In the genomic region with DNA sequence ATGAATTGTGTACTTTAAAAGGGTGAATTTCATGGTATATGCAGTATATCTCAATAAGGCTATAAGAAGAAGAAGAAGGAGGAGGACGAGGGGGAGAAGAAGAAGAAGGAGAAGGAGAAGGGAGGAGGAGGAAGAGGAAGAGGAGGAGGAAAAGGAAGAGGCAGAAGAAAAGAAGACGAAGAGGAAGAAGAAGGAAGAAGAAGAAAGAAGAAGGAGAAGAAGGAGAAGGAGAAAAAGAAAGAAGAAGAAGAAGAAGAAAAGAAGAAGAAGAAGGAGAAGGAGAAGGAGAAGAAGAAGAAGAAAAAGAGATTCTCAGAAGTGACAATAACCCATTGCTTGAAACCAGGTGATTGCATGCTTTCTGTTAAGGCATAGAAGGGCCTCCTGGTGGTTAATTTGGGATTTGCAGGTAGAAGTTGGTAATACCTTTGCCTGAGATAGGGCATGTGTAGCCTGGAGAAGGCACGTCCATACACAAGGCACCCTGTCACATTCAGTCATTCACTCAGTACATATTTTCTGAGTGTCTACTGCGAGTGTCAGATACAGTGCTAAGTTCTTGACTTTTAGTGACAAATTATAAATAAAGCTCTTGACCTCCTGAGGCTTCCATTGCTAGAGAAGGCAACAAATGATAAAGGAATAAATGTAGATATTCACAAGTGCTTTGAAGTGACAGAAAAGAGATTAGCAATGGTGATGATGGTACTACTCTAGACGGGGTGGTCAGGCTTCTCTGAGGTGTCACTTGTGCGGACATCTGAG, we compare ENCODE assay signal across 8 cellular contexts.
DNase-seq lines count a peak whose midpoint lies in the region; ATAC-seq, FAIRE-seq and TF ChIP-seq lines count a peak whose summit lies in the region.

No MANE protein-coding gene starts in this region.

- ATAC-seq in GM18907 (IDR thresholded peaks at IDR 0.05; ENCODE audit: unreplicated experiment) = peak; percentile 88
- ATAC-seq in HG03432 (IDR thresholded peaks at IDR 0.05; ENCODE audit: unreplicated experiment) = peak; percentile 87

- H3K36me3 ChIP-seq in SJCRH30 (no peaks in the 10 kb centered on the region), keratinocyte (ENCODE audit: control insufficient read depth in 2 of 2, extremely low read depth in 1 of 2, insufficient read depth in 2 of 2, low read length in 2 of 2) (no peaks in the 10 kb centered on the region), testis (ENCODE audit: low read depth, missing control alignments) (no peaks in the 10 kb centered on the region)

- no peak overlapping the region for H3K4me2 ChIP-seq in keratinocyte (ENCODE audit: control insufficient read depth, extremely low read depth, insufficient read depth, low read depth, low read length)

- no peak for TF ChIP-seq POLR2A in testis (IDR thresholded peaks at IDR 0.05)

- H2AFZ ChIP-seq in keratinocyte (ENCODE audit: control insufficient read depth, low read length) = no peak overlapping the region

- TF ChIP-seq CTCF in keratinocyte (optimal IDR thresholded peaks at IDR 0.05 in 1 of 3, IDR thresholded peaks at IDR 0.05 in 1 of 3, conservative IDR thresholded peaks at IDR 0.05 in 1 of 3; ENCODE audit: extremely low read depth in 1 of 3, insufficient read depth in 2 of 3, low read length in 3 of 3) = peak; percentile 49 to 68 (median 54)
- no peak for TF ChIP-seq CTCF in testis (IDR thresholded peaks at IDR 0.05)

- DNase-seq in CD1c-positive myeloid dendritic cell (ENCODE audit: extremely low spot score) (peak; percentile 13), SJCRH30 (peak; percentile 33 to 71), keratinocyte (ENCODE audit: low read depth, low spot score) (no peak), testis (no peak), NCI-H1436 treated with DMSO at 0.1 percent for 48 hours (lab: John Stamatoyannopoulos, UW) (no peak)
- no peak for DNase-seq in activated CD4-positive, CD25-positive, alpha-beta regulatory T cell (lab: John Stamatoyannopoulos, UW)

- H3K9me3 ChIP-seq in SJCRH30 (replicated peaks) (0 out of 2 replicates have a peak, but pooled peaks cover 2% of the 10 kb centered on the region), keratinocyte (ENCODE audit: control insufficient read depth, low read depth, low read length) (no peaks in the 10 kb centered on the region), testis (no peaks in the 10 kb centered on the region)

- dilution Hi-C loops in keratinocyte (cut with MboI; ENCODE audit: extremely low pct_ligation_motif_present, low sequenced_read_pairs) = no loop called here

- H4K20me1 ChIP-seq in keratinocyte (ENCODE audit: control insufficient read depth, extremely low read depth, insufficient read depth, low read length) = no peaks in the 10 kb centered on the region

- 88 to 89% methylated on average over 6 of the region's 6 CpGs for WGBS in testis, 2 donors

- H3K4me1 ChIP-seq in SJCRH30 (no peaks in the 10 kb centered on the region), keratinocyte (ENCODE audit: control insufficient read depth, extremely low read depth, insufficient read depth, low read length) (no peaks in the 10 kb centered on the region), testis (no peaks in the 10 kb centered on the region)

- no peaks in the 10 kb centered on the region; the same call in 1 of the 2 replicates for H3K27me3 ChIP-seq in SJCRH30
- no peaks in the 10 kb centered on the region for H3K27me3 ChIP-seq in keratinocyte (ENCODE audit: control insufficient read depth, extremely low read depth, insufficient read depth, low read length)
- H3K27me3 ChIP-seq in testis = no peaks in the 10 kb centered on the region

- intact Hi-C loops in testis (cut with DNase I; ENCODE audit: low total_unique reads) = no loop called here

- no peaks in the 10 kb centered on the region for H3K9me1 ChIP-seq in keratinocyte (ENCODE audit: control insufficient read depth, extremely low read depth, insufficient read depth, low read length)

- H3K27ac ChIP-seq in SJCRH30 = no peak overlapping the region
- no peak overlapping the region for H3K27ac ChIP-seq in keratinocyte (ENCODE audit: control insufficient read depth, insufficient read depth, low read length)
- no peak overlapping the region for H3K27ac ChIP-seq in testis

- no peaks in the 10 kb centered on the region for H3K79me2 ChIP-seq in keratinocyte (ENCODE audit: control insufficient read depth, insufficient read depth, low read length)

- H3K9ac ChIP-seq in keratinocyte (ENCODE audit: control insufficient read depth, extremely low read depth, insufficient read depth, low read length) = no peak overlapping the region

- no peak overlapping the region for H3K4me3 ChIP-seq in SJCRH30
- no peak overlapping the region for H3K4me3 ChIP-seq in keratinocyte (ENCODE audit: control insufficient read depth in 2 of 3, extremely low read depth in 1 of 3, insufficient read depth in 2 of 3, low read depth in 1 of 3, low read length in 3 of 3)
- no peak overlapping the region for H3K4me3 ChIP-seq in testis

- FAIRE-seq in keratinocyte (lab: Jason Lieb, UNC) = peak; percentile 71

Comparison
In these comparisons a context has a peak if more than half of its experiments do, and no peak if none do; other contexts are left out.
1. DNase-seq: peak in CD1c-positive myeloid dendritic cell (single experiment) and SJCRH30 (2 of 2); none in keratinocyte (single experiment), testis (single experiment), NCI-H1436 treated with DMSO at 0.1 percent for 48 hours (single experiment) and activated CD4-positive, CD25-positive, alpha-beta regulatory T cell (0 of 4).
2. CTCF ChIP-seq: peak in keratinocyte (3 of 3); none in testis (0 of 3).